In genomic region chr6:45057711-45058110, GRCh38 we compare ENCODE assay signal across 24 cellular contexts.
"Had no signal": no experiment of that assay in that cellular context is flagged by ENCODE, and none has a peak within 500 bp of the region (broad histone marks: within the 10 kb centered on the region; RNA-seq: fewer than 3 reads in every experiment).

No MANE protein-coding gene starts in this region.

- H3K4me3 Mint-ChIP-seq: activated CD8-positive, alpha-beta T cell treated with anti-CD3 and anti-CD28 coated beads, Interleukin-2, amount 10 ng/mL, durations not matched to agents 7 days and 5 days; activated naive CD8-positive, alpha-beta T cell treated with anti-CD3 and anti-CD28 coated beads, Interleukin-2, amount 10 ng/mL, durations not matched to agents 7 days and 5 days had no signal

- H3K4me2 ChIP-seq: SK-N-SH had no signal

- H3K27ac Mint-ChIP-seq: activated CD8-positive, alpha-beta T cell treated with anti-CD3 and anti-CD28 coated beads, Interleukin-2, amount 10 ng/mL, durations not matched to agents 7 days and 5 days; activated naive CD8-positive, alpha-beta T cell treated with anti-CD3 and anti-CD28 coated beads, Interleukin-2, amount 10 ng/mL, durations not matched to agents 7 days and 5 days had no signal

- H3K27me3 ChIP-seq: adrenal gland, breast epithelium, Peyer's patch, SJCRH30 had no signal

- DNase-seq: activated CD4-positive, alpha-beta T cell treated with anti-CD3 and anti-CD28 coated beads for 4 hours; activated CD8-positive, alpha-beta memory T cell treated with anti-CD3 and anti-CD28 coated beads, Interleukin-2, amount 50 U/mL, for 48 hours; activated CD8-positive, alpha-beta T cell treated with anti-CD3 and anti-CD28 coated beads, Interleukin-2, amount 10 ng/mL, durations not matched to agents 7 days and 5 days; activated naive CD4-positive, alpha-beta T cell treated with anti-CD3 and anti-CD28 coated beads, Interleukin-2, amount 50 U/mL, for 16 hours; activated naive CD8-positive, alpha-beta T cell treated with anti-CD3 and anti-CD28 coated beads, Interleukin-2, amount 10 ng/mL, durations not matched to agents 7 days and 5 days; activated T-cell treated with anti-CD3 and anti-CD28 coated beads, Interleukin-2, amount 50 U/mL, for 1 hour; adrenal gland; anterior cingulate cortex; central memory CD4-positive, alpha-beta T cell; MG63; NCI-H1105 treated with DMSO at 0.1 percent for 48 hours; NCI-H1436 treated with DMSO at 0.1 percent for 48 hours; NCI-H187; NCI-H2081; NCI-H446; NCI-H524; Peyer's patch; Right ventricle myocardium superior; SJCRH30; SK-N-SH; T-helper 1 cell had no signal

- H3K4me1 ChIP-seq: adrenal gland, breast epithelium, Peyer's patch, SJCRH30 had no signal

- H3K9me3 ChIP-seq: adrenal gland, Peyer's patch, SJCRH30, SK-N-SH had no signal

- H3K36me3 ChIP-seq: adrenal gland, breast epithelium, MG63, Peyer's patch, SJCRH30 had no signal

- H3K4me3 ChIP-seq: adrenal gland, breast epithelium, MG63, Peyer's patch, SJCRH30 had no signal

- H3K27ac ChIP-seq: adrenal gland, breast epithelium, KMS-11, Peyer's patch, RWPE1, SJCRH30 had no signal

- H3K9ac ChIP-seq: KMS-11, SK-N-SH had no signal
